Comparison of ENCODE assay signal across 8 cellular contexts in the genomic region with DNA sequence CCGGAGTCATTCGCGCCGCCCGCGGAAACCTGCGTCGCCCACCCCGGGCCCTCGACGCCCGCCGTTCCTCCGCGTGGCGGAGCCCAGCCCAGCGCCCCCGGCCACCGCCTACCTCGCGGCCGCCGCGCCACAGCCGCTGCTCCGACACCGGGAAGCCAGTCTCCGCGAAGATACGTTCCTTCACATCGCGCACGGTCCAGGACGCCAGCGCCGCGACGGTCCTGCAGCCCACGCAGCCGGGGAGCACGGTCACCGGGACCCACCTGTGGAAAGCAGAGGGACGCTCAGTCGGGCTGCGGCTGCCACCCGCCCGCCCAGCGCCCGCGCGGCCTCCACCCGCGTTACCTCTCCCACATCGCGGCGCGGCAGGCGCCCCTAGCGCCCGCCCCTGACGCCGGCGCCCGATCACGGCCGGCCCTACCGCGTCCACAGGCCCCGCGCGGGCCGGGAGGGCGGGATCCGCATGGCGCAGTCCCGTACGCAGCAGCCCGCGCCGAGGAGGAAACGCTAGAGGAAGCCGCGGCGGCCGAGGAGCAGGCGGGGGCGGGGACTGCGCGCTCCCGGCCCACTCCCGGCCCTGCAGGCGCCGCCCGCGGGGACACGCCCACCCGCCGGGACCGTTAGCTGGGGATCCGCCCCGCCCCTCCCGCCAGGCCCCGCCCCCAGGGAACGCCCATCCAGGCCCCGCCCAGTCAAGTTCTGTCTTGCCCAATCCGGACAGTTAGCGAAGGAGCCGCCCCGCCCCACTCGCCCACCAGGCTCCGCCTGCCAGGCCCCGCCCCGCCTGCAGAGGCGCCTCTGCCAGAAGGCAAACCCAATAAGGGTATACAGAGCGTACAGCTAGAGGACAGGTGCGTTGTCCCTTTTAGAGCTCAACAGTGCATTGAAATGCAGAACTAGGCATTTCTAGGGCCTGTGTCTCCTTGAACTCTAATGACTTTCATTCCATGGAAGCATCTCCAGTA. TPM values are rescaled to one million over a fixed set of nuclear protein-coding genes. Genes with fewer than 3 reads are reported as not detected.
DNase-seq lines count a peak whose midpoint lies in the region; ATAC-seq and TF ChIP-seq lines count a peak whose summit lies in the region.

No MANE protein-coding gene starts in this region.

- TF ChIP-seq CTCF in OCI-LY7 (conservative IDR thresholded peaks at IDR 0.05; ENCODE audit: low read length): peak; percentile 33; the same call in 1 of the 2 replicates

- H3K4me3 ChIP-seq in OCI-LY7 (ENCODE audit: low read depth, low read length, poor library complexity, severe bottlenecking) (peak overlapping the region; percentile 89), esophagus (ENCODE audit: low read depth in 1 of 2, low read length in 2 of 2) (peak overlapping the region; percentile 63 to 91), muscle layer of colon (ENCODE audit: low read depth in 1 of 2, low read length in 2 of 2) (peak overlapping the region; percentile 57 to 70)

- peaks cover 9% of the 10 kb centered on the region; the same call in 1 of the 2 replicates for H4K20me1 ChIP-seq in OCI-LY7 (ENCODE audit: insufficient read depth, low read length)

- peak; percentile 78 for ATAC-seq in GM21526 (IDR thresholded peaks at IDR 0.05; ENCODE audit: low FRiP score, unreplicated experiment)

- BruUV-seq in OCI-LY7 (replicated peaks; lab: Mats Ljungman, UMichigan): no TSS peak

- H3K36me3 ChIP-seq in OCI-LY7 (ENCODE audit: insufficient read depth, low read length): peaks cover 9% of the 10 kb centered on the region
- no peaks in the 10 kb centered on the region for H3K36me3 ChIP-seq in esophagus (ENCODE audit: control insufficient read depth in 2 of 2, insufficient read depth in 2 of 2, low read length in 1 of 2)
- H3K36me3 ChIP-seq in muscle layer of colon (ENCODE audit: insufficient read depth, low read length): peaks cover 8% of the 10 kb centered on the region

- intact Hi-C loops in OCI-LY7 (cut with micrococcal nuclease; ENCODE audit: unreplicated experiment): loop anchor here (2.0 to 10.0 kb wide), 7 partner anchors 204 to 1700 kb away; a partner anchor contains a TSS

- H3K4me1 ChIP-seq in OCI-LY7 (ENCODE audit: insufficient read depth, low read length, poor library complexity, severe bottlenecking) (peaks cover 34% of the 10 kb centered on the region), esophagus (ENCODE audit: control insufficient read depth in 2 of 2, insufficient read depth in 2 of 2, low read length in 1 of 2) (peaks cover 3 to 4% of the 10 kb centered on the region in 2 donors), muscle layer of colon (ENCODE audit: insufficient read depth, low read length) (peaks cover 22% of the 10 kb centered on the region)

- peak; percentile 93 for DNase-seq in DMS 273 (lab: John Stamatoyannopoulos, UW; ENCODE audit: unreplicated experiment)
- peak; percentile 81 for DNase-seq in HuH-7.5 (ENCODE audit: low spot score)
- peak; percentile 93 for DNase-seq in OCI-LY7 (ENCODE audit: low spot score)
- DNase-seq in activated T-cell treated with anti-CD3 and anti-CD28 coated beads, Interleukin-2, amount 50 U/mL, for 1 hour: peak; percentile 99
- peak; percentile 95 to 98 for DNase-seq in stimulated activated CD8-positive, alpha-beta memory T cell treated with anti-CD3 and anti-CD28 coated beads, Interleukin-7, amount 100 ng/mL, for 1 hour (ENCODE audit: low read depth in 2 of 2)

- H3K9me3 ChIP-seq in OCI-LY7 (ENCODE audit: low read length): 0 out of 2 replicates have a peak, but pooled peaks cover 4% of the 10 kb centered on the region
- no peaks in the 10 kb centered on the region for H3K9me3 ChIP-seq in esophagus (ENCODE audit: control insufficient read depth in 2 of 2, insufficient read depth in 1 of 2, low read depth in 1 of 2, low read length in 1 of 2)
- no peaks in the 10 kb centered on the region for H3K9me3 ChIP-seq in muscle layer of colon (ENCODE audit: low read length)

- no peaks in the 10 kb centered on the region for H3K27me3 ChIP-seq in esophagus (ENCODE audit: control insufficient read depth in 1 of 2, insufficient read depth in 2 of 2, low read length in 2 of 2)
- H3K27me3 ChIP-seq in muscle layer of colon (ENCODE audit: control insufficient read depth in 1 of 2, insufficient read depth in 2 of 2, low read length in 2 of 2): no peaks in the 10 kb centered on the region

- H3K9ac ChIP-seq in muscle layer of colon (ENCODE audit: low read length): peak overlapping the region; percentile 46

- H3K27ac ChIP-seq in OCI-LY7 (ENCODE audit: low read depth, low read length, poor library complexity, severe bottlenecking) (no peak overlapping the region), esophagus (ENCODE audit: low read depth in 2 of 2, low read length in 1 of 2) (peak overlapping the region; percentile 86 to 87), muscle layer of colon (ENCODE audit: low read depth, low read length) (peak overlapping the region; percentile 80)

- no peaks in the 10 kb centered on the region for H3K9me2 ChIP-seq in OCI-LY7 (ENCODE audit: insufficient read depth, low read length)

- WGBS in esophagus, 2 donors: 0 to 1% methylated on average over 65 to 116 of the region's 116 CpGs

- H3K79me2 ChIP-seq in OCI-LY7 (ENCODE audit: insufficient read depth, low read depth, low read length): no peaks in the 10 kb centered on the region

- CTCF ChIA-PET in OCI-LY7 (lab: Charles Lee; ENCODE audit: unreplicated experiment): interaction anchor here (0.6 kb wide), 1 partner anchor 48 kb away, joined by 12 read pairs; no protein-coding TSS in a partner anchor

- peak overlapping the region; percentile 79; the same call in 1 of the 2 replicates for H2AFZ ChIP-seq in OCI-LY7 (ENCODE audit: low read length)

- POLR2A ChIA-PET in OCI-LY7 (lab: Charles Lee): interaction anchor here (0.6 to 0.7 kb wide), 3 partner anchors 65 to 1183 kb away, joined by 3 to 5 read pairs (median 4); no protein-coding TSS in a partner anchor

- H3K4me2 ChIP-seq in OCI-LY7 (ENCODE audit: low read length): peak overlapping the region; percentile 87

RNA-seq across cellular contexts. Expression of a gene that starts 58.2 kb away (rescaled TPM):
- 22.6 and 25.9 TPM in 2 replicates for total RNA-seq in OCI-LY7 (2014; rRNA removed; shearing (Covaris generic))
- total RNA-seq in OCI-LY7 (2022): 9.8 and 11.2 TPM in 2 replicates
- 1 to 10 TPM; 1.9 to 2.1 TPM for polyA plus RNA-seq in esophagus
